In the genomic region with DNA sequence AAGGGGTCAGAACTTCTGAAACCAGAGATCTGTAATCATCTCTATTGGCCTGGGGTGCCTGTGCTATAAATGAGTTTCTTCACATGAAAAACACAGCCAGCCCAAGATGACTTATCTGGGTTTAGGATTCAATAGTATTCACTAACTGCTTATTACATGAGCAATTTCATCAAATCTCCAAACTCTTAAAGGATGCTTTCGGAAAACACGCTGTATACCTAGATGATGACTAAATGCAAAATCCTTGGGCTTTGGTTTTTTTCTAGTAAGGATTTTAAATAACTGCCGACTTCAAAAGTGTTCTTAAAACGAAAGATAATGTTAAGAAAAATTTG, we compare ENCODE assay signal across 8 cellular contexts. TPM values are rescaled to one million over a fixed set of nuclear protein-coding genes. Genes with fewer than 3 reads are reported as not detected.
DNase-seq lines count a peak whose midpoint lies in the region; ATAC-seq, FAIRE-seq and TF ChIP-seq lines count a peak whose summit lies in the region.

No MANE protein-coding gene starts in this region.

- H3K27me3 ChIP-seq in foreskin keratinocyte: no peaks in the 10 kb centered on the region
- H3K27me3 ChIP-seq in stomach: no peaks in the 10 kb centered on the region
- no peaks in the 10 kb centered on the region for H3K27me3 ChIP-seq in SJCRH30

- WGBS in stomach, 5 donors: 79 to 92% (median 89%) methylated on average over 4 of the region's 4 CpGs

- peaks cover 31% of the 10 kb centered on the region for H3K36me3 Mint-ChIP-seq in T-helper 1 cell treated with Interleukin-12 subunit alpha and Interleukin-12 subunit beta and Interleukin-4 antibody, amounts not matched to agents 30 μg/mL and 1 μg/mL, for 36 hours (ENCODE audit: low read depth)
- peaks cover 69% of the 10 kb centered on the region for H3K36me3 Mint-ChIP-seq in activated T-helper 17 cell treated with anti-CD3 and anti-CD28 coated beads, Interleukin-2, amount 50 U/mL, for 72 hours (ENCODE audit: low read depth)

- TF ChIP-seq CTCF in foreskin keratinocyte (conservative IDR thresholded peaks at IDR 0.05): no peak
- no peak for TF ChIP-seq CTCF in stomach (IDR thresholded peaks at IDR 0.05)

- H3K9me3 Mint-ChIP-seq in T-helper 1 cell treated with Interleukin-12 subunit alpha and Interleukin-12 subunit beta and Interleukin-4 antibody, amounts not matched to agents 30 μg/mL and 1 μg/mL, for 36 hours: no peaks in the 10 kb centered on the region
- no peaks in the 10 kb centered on the region for H3K9me3 Mint-ChIP-seq in activated T-helper 17 cell treated with anti-CD3 and anti-CD28 coated beads, Interleukin-2, amount 50 U/mL, for 72 hours

- H3K9me3 ChIP-seq in stomach: no peaks in the 10 kb centered on the region
- H3K9me3 ChIP-seq in SJCRH30 (replicated peaks): no peaks in the 10 kb centered on the region

- peaks cover 37% of the 10 kb centered on the region for H3K4me1 Mint-ChIP-seq in T-helper 1 cell treated with Interleukin-12 subunit alpha and Interleukin-12 subunit beta and Interleukin-4 antibody, amounts not matched to agents 30 μg/mL and 1 μg/mL, for 36 hours (ENCODE audit: low read depth)
- H3K4me1 Mint-ChIP-seq in activated T-helper 17 cell treated with anti-CD3 and anti-CD28 coated beads, Interleukin-2, amount 50 U/mL, for 72 hours: peaks cover 43% of the 10 kb centered on the region

- H3K27me3 Mint-ChIP-seq in T-helper 1 cell treated with Interleukin-12 subunit alpha and Interleukin-12 subunit beta and Interleukin-4 antibody, amounts not matched to agents 30 μg/mL and 1 μg/mL, for 36 hours (ENCODE audit: low read depth): no peaks in the 10 kb centered on the region
- H3K27me3 Mint-ChIP-seq in activated T-helper 17 cell treated with anti-CD3 and anti-CD28 coated beads, Interleukin-2, amount 50 U/mL, for 72 hours: no peaks in the 10 kb centered on the region

- DNase-seq in T-helper 1 cell (no peak), foreskin keratinocyte (no peak), stomach (no peak), SJCRH30 (no peak), SHP77 (lab: John Stamatoyannopoulos, UW) (no peak), H54 (ENCODE audit: insufficient read length, low spot score) (no peak)

- H3K4me3 ChIP-seq in stomach: no peak overlapping the region
- no peak overlapping the region for H3K4me3 ChIP-seq in SJCRH30

- peak; percentile 39 for ATAC-seq in activated T-helper 17 cell treated with anti-CD3 and anti-CD28 coated beads, Interleukin-2, amount 50 U/mL, for 72 hours (replicated peaks)
- ATAC-seq in foreskin keratinocyte: no peak

- peak overlapping the region; percentile 89 for H3K27ac Mint-ChIP-seq in T-helper 1 cell treated with Interleukin-12 subunit alpha and Interleukin-12 subunit beta and Interleukin-4 antibody, amounts not matched to agents 30 μg/mL and 1 μg/mL, for 36 hours
- H3K27ac Mint-ChIP-seq in activated T-helper 17 cell treated with anti-CD3 and anti-CD28 coated beads, Interleukin-2, amount 50 U/mL, for 72 hours: peak overlapping the region; percentile 96

- intact Hi-C loops in stomach (cut with DNase I; ENCODE audit: low total_unique reads): no loop called here

- no peak for TF ChIP-seq POLR2A in stomach (IDR thresholded peaks at IDR 0.05)
- no peak for TF ChIP-seq POLR2A in H54 (IDR thresholded peaks at IDR 0.05; ENCODE audit: low read depth, low read length)

- no peak for FAIRE-seq in H54 (lab: Jason Lieb, UNC)

- H3K27ac ChIP-seq in foreskin keratinocyte (peak overlapping the region; percentile 61), stomach (peak overlapping the region in 4 of 5 donors; percentile 81 to 92 (median 88)), SJCRH30 (no peak overlapping the region)

- H3K36me3 ChIP-seq in stomach: peaks cover 46 to 78% (median 76%) of the 10 kb centered on the region in 4 donors
- H3K36me3 ChIP-seq in SJCRH30: peaks cover 6% of the 10 kb centered on the region

- H3K4me1 ChIP-seq in foreskin keratinocyte (peaks cover 34% of the 10 kb centered on the region), stomach (peaks cover 22 to 46% (median 33%) of the 10 kb centered on the region in 4 donors), SJCRH30 (peaks cover 28% of the 10 kb centered on the region)

- H3K4me3 Mint-ChIP-seq in T-helper 1 cell treated with Interleukin-12 subunit alpha and Interleukin-12 subunit beta and Interleukin-4 antibody, amounts not matched to agents 30 μg/mL and 1 μg/mL, for 36 hours: no peak overlapping the region
- H3K4me3 Mint-ChIP-seq in activated T-helper 17 cell treated with anti-CD3 and anti-CD28 coated beads, Interleukin-2, amount 50 U/mL, for 72 hours: peak overlapping the region; percentile 40

- TF ChIP-seq EP300 in stomach (IDR thresholded peaks at IDR 0.05): no peak

RNA-seq across cellular contexts. Expression of gene TMEM43, which starts 18.4 kb away (rescaled TPM):
- 10 to 100 TPM; 42.1 to 44.5 TPM for total RNA-seq in activated T-helper 17 cell treated with anti-CD3 and anti-CD28 coated beads, Interleukin-2, amount 50 U/mL, for 72 hours
- total RNA-seq in foreskin keratinocyte (99.7 and 102 TPM in 2 replicates), stomach (10 to 100 TPM; 28.6 to 67.4 (median 51.9) TPM)
- polyA plus RNA-seq in foreskin keratinocyte (47.8 and 52.2 TPM in 2 replicates), stomach (10 to 100 TPM; 12.6 to 45.0 (median 12.7) TPM)
- total RNA-seq in SJCRH30 (2014; rRNA removed; shearing (Covaris generic)): 66.4 and 68.7 TPM in 2 replicates

RNA-seq across cellular contexts. Expression of gene CHCHD4, which starts 18.6 kb away (rescaled TPM):
- total RNA-seq in activated T-helper 17 cell treated with anti-CD3 and anti-CD28 coated beads, Interleukin-2, amount 50 U/mL, for 72 hours: 10 to 100 TPM; 11.6 to 27.6 TPM
- 23.3 and 27.8 TPM in 2 replicates for total RNA-seq in foreskin keratinocyte
- polyA plus RNA-seq in foreskin keratinocyte: 22.6 and 29.7 TPM in 2 replicates
- 10 to 100 TPM in 2 of 5 donors, 1 to 10 TPM in 3; 1.7 to 11.7 (median 9.0) TPM for total RNA-seq in stomach
- 10 to 100 TPM; 13.9 to 16.1 (median 14.8) TPM for polyA plus RNA-seq in stomach
- total RNA-seq in SJCRH30 (2014; rRNA removed; shearing (Covaris generic)): 22.5 and 27.0 TPM in 2 replicates

RNA-seq across cellular contexts. Expression of gene XPC, which starts 35.2 kb away (rescaled TPM):
- 10 to 100 TPM; 31.9 to 39.7 TPM for total RNA-seq in activated T-helper 17 cell treated with anti-CD3 and anti-CD28 coated beads, Interleukin-2, amount 50 U/mL, for 72 hours
- total RNA-seq in foreskin keratinocyte: 44.8 and 53.3 TPM in 2 replicates
- polyA plus RNA-seq in foreskin keratinocyte: 23.7 and 26.1 TPM in 2 replicates
- total RNA-seq in stomach: 10 to 100 TPM; 34.0 to 51.0 (median 41.4) TPM
- polyA plus RNA-seq in stomach: 10 to 100 TPM in 2 of 3 donors, 1 to 10 TPM in 1; 8.8 to 15.3 (median 13.7) TPM
- total RNA-seq in SJCRH30 (2014; rRNA removed; shearing (Covaris generic)): 16.3 and 21.0 TPM in 2 replicates

RNA-seq across cellular contexts. Expression of gene LSM3, which starts 35.4 kb away (rescaled TPM):
- total RNA-seq in activated T-helper 17 cell treated with anti-CD3 and anti-CD28 coated beads, Interleukin-2, amount 50 U/mL, for 72 hours: 10 to 100 TPM; 15.6 to 20.6 TPM
- total RNA-seq in foreskin keratinocyte (21.7 and 24.4 TPM in 2 replicates), stomach (10 to 100 TPM in 1 of 5 donors, 1 to 10 TPM in 4; 2.2 to 14.1 (median 6.1) TPM)
- polyA plus RNA-seq in foreskin keratinocyte (31.3 and 35.0 TPM in 2 replicates), stomach (10 to 100 TPM; 13.8 to 15.0 (median 14.2) TPM)
- 26.9 and 27.5 TPM in 2 replicates for total RNA-seq in SJCRH30 (2014; rRNA removed; shearing (Covaris generic))
